In genomic region chr22:36384766-36385400, GRCh38 we compare ENCODE assay signal across 8 cellular contexts. TPM values are rescaled to one million over a fixed set of nuclear protein-coding genes. Genes with fewer than 3 reads are reported as not detected.
A peak's percentile ranks its signal among the peaks of the same experiment; 100 is the strongest.
DNase-seq lines count a peak whose midpoint lies in the region; ATAC-seq and TF ChIP-seq lines count a peak whose summit lies in the region.

No MANE protein-coding gene starts in this region.

- no peaks in the 10 kb centered on the region for H3K27me3 ChIP-seq in Panc1 (ENCODE audit: control insufficient read depth, insufficient read depth, low read length)

- H3K27ac ChIP-seq in Panc1 (ENCODE audit: low read length) (peak overlapping the region; percentile 95), urinary bladder (ENCODE audit: low read depth) (peak overlapping the region; percentile 94)

- intact Hi-C loops in Panc1 (cut with micrococcal nuclease; ENCODE audit: unreplicated experiment), result no loop called here

- no peaks in the 10 kb centered on the region for H3K27me3 Mint-ChIP-seq in central memory CD8-positive, alpha-beta T cell

- WGBS in urinary bladder, result 5% methylated on average over 6 of the region's 6 CpGs

- H3K36me3 ChIP-seq in Panc1 (ENCODE audit: control insufficient read depth, insufficient read depth, low read length) (peaks cover 3% of the 10 kb centered on the region), urinary bladder (ENCODE audit: insufficient read depth) (no peaks in the 10 kb centered on the region)

- DNase-seq in activated CD4-positive, alpha-beta T cell treated with anti-CD3 and anti-CD28 coated beads for 1 hour, result peak; percentile 43
- DNase-seq in activated CD4-positive, alpha-beta T cell treated with anti-CD3 and anti-CD28 coated beads, Interleukin-2, amount 50 U/mL, for 48 hours, result no peak
- DNase-seq in Panc1 (ENCODE audit: low read depth, low spot score) (no peak), medulla oblongata (ENCODE audit: extremely low spot score) (peak; percentile 51), NCI-H446 treated with DMSO at 0.1 percent for 48 hours (lab: John Stamatoyannopoulos, UW) (no peak)
- DNase-seq in central memory CD8-positive, alpha-beta T cell (ENCODE audit: low spot score in 2 of 2), result peak in 1 of 2 donors; percentile 49

- H3K27ac Mint-ChIP-seq in central memory CD8-positive, alpha-beta T cell (ENCODE audit: low read depth), result peak overlapping the region; percentile 92

- H3K4me3 Mint-ChIP-seq in central memory CD8-positive, alpha-beta T cell, result peak overlapping the region; percentile 96

- peaks cover 26% of the 10 kb centered on the region for H3K4me1 ChIP-seq in Panc1 (ENCODE audit: control insufficient read depth, insufficient read depth, low read length)
- H3K4me1 ChIP-seq in urinary bladder (ENCODE audit: insufficient read depth), result no peaks in the 10 kb centered on the region

- no peak for ATAC-seq in Panc1
- peak; percentile 20 for ATAC-seq in central memory CD8-positive, alpha-beta T cell (replicated peaks; ENCODE audit: extremely low read depth, poor library complexity, severe bottlenecking)
- ATAC-seq in HG02623 (IDR thresholded peaks at IDR 0.05; ENCODE audit: unreplicated experiment), result no peak

- CTCF ChIA-PET in Panc1 (lab: Charles Lee), result no interaction called here

- H3K4me3 ChIP-seq in Panc1 (ENCODE audit: low read depth in 2 of 2, low read length in 2 of 2) (peak overlapping the region; percentile 85 to 95), urinary bladder (ENCODE audit: low read depth, low read length) (peak overlapping the region; percentile 95)

- POLR2A ChIA-PET in Panc1 (lab: Charles Lee), result interaction anchor here (0.6 to 0.7 kb wide), 2 partner anchors 13 to 642 kb away, joined by 3 to 6 read pairs; no protein-coding TSS in a partner anchor

- H3K4me1 Mint-ChIP-seq in central memory CD8-positive, alpha-beta T cell, result peaks cover 64% of the 10 kb centered on the region

- in situ Hi-C loops in Panc1 (cut with HindIII; ENCODE audit: low pct_unique_long_range_greater_than_20kb, low sequenced_read_pairs), result no loop called here

- H3K36me3 Mint-ChIP-seq in central memory CD8-positive, alpha-beta T cell (ENCODE audit: insufficient read depth), result peaks cover 54% of the 10 kb centered on the region

- no peaks in the 10 kb centered on the region for H3K9me3 ChIP-seq in Panc1 (ENCODE audit: control insufficient read depth, insufficient read depth, low read depth, low read length)

- no TSS peak for BruUV-seq in Panc1 (replicated peaks; lab: Mats Ljungman, UMichigan)

- H3K9me3 Mint-ChIP-seq in central memory CD8-positive, alpha-beta T cell, result no peaks in the 10 kb centered on the region

- no peak for TF ChIP-seq CTCF in Panc1 (IDR thresholded peaks at IDR 0.05)

RNA-seq across cellular contexts. Expression of gene MYH9, which starts 2.9 kb away (rescaled TPM):
- 788 TPM for total RNA-seq in Panc1 (2021; ENCODE audit: unreplicated experiment)
- polyA plus RNA-seq in Panc1 (2012; ENCODE audit: insufficient read length), result 1,068 TPM
- total RNA-seq in urinary bladder, result 150 TPM
- 258 TPM for polyA plus RNA-seq in urinary bladder

Comparison
In these comparisons a context has a peak if more than half of its experiments do, and no peak if none do; other contexts are left out.
1. DNase-seq: peak in activated CD4-positive, alpha-beta T cell treated with anti-CD3 and anti-CD28 coated beads for 1 hour (single experiment) and medulla oblongata (single experiment); none in activated CD4-positive, alpha-beta T cell treated with anti-CD3 and anti-CD28 coated beads, Interleukin-2, amount 50 U/mL, for 48 hours (0 of 2), Panc1 (single experiment) and NCI-H446 treated with DMSO at 0.1 percent for 48 hours (single experiment).